ENCODE assay signal across 20 cellular contexts in the genomic region with DNA sequence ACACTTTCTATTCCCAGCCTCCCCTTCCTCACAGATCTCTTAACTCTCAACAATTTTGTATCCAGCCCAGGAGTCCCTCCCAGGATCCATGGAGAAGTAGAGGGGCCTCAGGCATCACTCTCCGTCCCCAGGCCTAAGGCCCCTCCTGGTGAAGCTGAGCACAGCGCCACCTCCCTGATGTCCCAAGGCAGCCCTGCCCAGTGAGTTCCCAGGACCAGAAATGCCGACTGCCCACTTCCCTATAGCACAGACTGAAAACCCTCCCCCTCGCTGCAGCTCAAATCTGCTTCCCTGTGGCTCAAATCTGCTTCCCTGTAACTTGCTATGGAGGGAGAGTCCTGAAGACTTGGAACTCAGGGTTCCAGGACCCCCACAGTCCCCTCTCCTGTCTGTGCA. TPM values are rescaled to one million over a fixed set of nuclear protein-coding genes. Genes with fewer than 3 reads are reported as not detected.
DNase-seq lines count a peak whose midpoint lies in the region; TF ChIP-seq lines count a peak whose summit lies in the region.
"Had no signal": no experiment of that assay in that cellular context is flagged by ENCODE, and none has a peak within 500 bp of the region (broad histone marks: within the 10 kb centered on the region; RNA-seq: fewer than 3 reads in every experiment).

No MANE protein-coding gene starts in this region.

- no peak overlapping the region for H3K9ac ChIP-seq in neuronal stem cell (ENCODE audit: low read depth, low read length, poor library complexity)

- intact Hi-C loops in A673 (cut with micrococcal nuclease; ENCODE audit: unreplicated experiment), result no loop called here

- H2AK5ac ChIP-seq in neuronal stem cell (ENCODE audit: low read depth, low read length), result peak overlapping the region; percentile 76

- no peak overlapping the region for H4K91ac ChIP-seq in neuronal stem cell (ENCODE audit: low read depth, low read length, poor library complexity)

- H3K23ac ChIP-seq in neuronal stem cell (ENCODE audit: low read depth, low read length, poor library complexity), result no peak overlapping the region

- H3K4me1 ChIP-seq in neuronal stem cell (ENCODE audit: control insufficient read depth in 2 of 2, insufficient read depth in 1 of 2, low read depth in 1 of 2, low read length in 2 of 2) (peaks cover 4 to 5% of the 10 kb centered on the region in 2 donors), A673 (ENCODE audit: insufficient read depth, low read length, poor library complexity, severe bottlenecking) (no peaks in the 10 kb centered on the region)
- H3K4me1 ChIP-seq: foreskin keratinocyte had no signal

- POLR2A ChIA-PET in A673 (lab: Charles Lee; ENCODE audit: low non-redundant PET), result no interaction called here

- no peaks in the 10 kb centered on the region for H3K27me3 ChIP-seq in WERI-Rb-1 (ENCODE audit: insufficient read depth, low read depth, severe bottlenecking)
- peaks cover 0 to 32% (median 0%) of the 10 kb centered on the region in 3 experiments for H3K27me3 ChIP-seq in neuronal stem cell (ENCODE audit: control insufficient read depth in 3 of 3, insufficient read depth in 3 of 3, low read depth in 1 of 3, low read length in 3 of 3)
- no peaks in the 10 kb centered on the region for H3K27me3 ChIP-seq in A673 (replicated peaks; ENCODE audit: insufficient read depth, low read depth, low read length, poor library complexity)
- H3K27me3 ChIP-seq: foreskin keratinocyte had no signal

- H3K4me3 ChIP-seq in WERI-Rb-1 (ENCODE audit: low read depth, low read length) (no peak overlapping the region), neuronal stem cell (ENCODE audit: low read length in 2 of 2) (no peak overlapping the region), A673 (ENCODE audit: low read depth, low read length, poor library complexity, severe bottlenecking) (no peak overlapping the region)

- H2BK15ac ChIP-seq in neuronal stem cell (ENCODE audit: low read length), result peak overlapping the region; percentile 11

- H3K9me3 ChIP-seq in WERI-Rb-1 (ENCODE audit: severe bottlenecking), result no peaks in the 10 kb centered on the region
- H3K9me3 ChIP-seq in neuronal stem cell (replicated peaks in 1 of 2; ENCODE audit: control insufficient read depth in 2 of 2, insufficient read depth in 1 of 2, low read depth in 1 of 2, low read length in 2 of 2), result no peaks in the 10 kb centered on the region
- H3K9me3 ChIP-seq in A673 (ENCODE audit: low read depth, low read length, poor library complexity, severe bottlenecking), result no peaks in the 10 kb centered on the region

- peak overlapping the region; percentile 75 for H4K8ac ChIP-seq in neuronal stem cell (ENCODE audit: low read depth, low read length)

- H2BK5ac ChIP-seq in neuronal stem cell (ENCODE audit: low read length), result peak overlapping the region; percentile 79

- BruUV-seq in A673 (replicated peaks; lab: Mats Ljungman, UMichigan), result no TSS peak

- H3K36me3 ChIP-seq in WERI-Rb-1 (no peaks in the 10 kb centered on the region; the same call in 1 of the 2 replicates), neuronal stem cell (replicated peaks in 1 of 2; ENCODE audit: control insufficient read depth in 2 of 2, insufficient read depth in 2 of 2, low read length in 2 of 2) (no peaks in the 10 kb centered on the region), A673 (ENCODE audit: insufficient read depth, low read length, poor library complexity, severe bottlenecking) (no peaks in the 10 kb centered on the region)

- DNase-seq in SIG-M5 treated with dmso at 0.1 percent for 504 hours (lab: John Stamatoyannopoulos, UW; ENCODE audit: unreplicated experiment) (peak; percentile 43), SIG-M5 (lab: John Stamatoyannopoulos, UW) (no peak), NCI-H69 (lab: John Stamatoyannopoulos, UW) (peak; percentile 85), WERI-Rb-1 (peak; percentile 87), neuronal stem cell (ENCODE audit: low spot score) (no peak), cerebellum (ENCODE audit: low spot score) (no peak), T-helper 9 cell (no peak), A673 (ENCODE audit: low spot score) (no peak)
- DNase-seq: activated CD4-positive, alpha-beta T cell treated with anti-CD3 and anti-CD28 coated beads, Interleukin-2, amount 10 ng/mL, durations not matched to agents 24 days and 14 days; activated CD8-positive, alpha-beta memory T cell treated with anti-CD3 and anti-CD28 coated beads, Interleukin-2, amount 50 U/mL, for 48 hours; activated naive CD4-positive, alpha-beta T cell treated with anti-CD3 and anti-CD28 coated beads for 36 hours; aorta; CD8-positive, alpha-beta T cell; foreskin keratinocyte; left ventricle myocardium superior; NCI-H2107; RPMI8226; stimulated activated naive CD8-positive, alpha-beta T cell treated with anti-CD3 and anti-CD28 coated beads, Interleukin-15, amount 100 ng/mL, for 72 hours; T-helper 17 cell had no signal

- peak; percentile 70 for TF ChIP-seq CTCF in WERI-Rb-1 (IDR thresholded peaks at IDR 0.05; ENCODE audit: low read depth, low read length)
- no peak for TF ChIP-seq CTCF in A673 (conservative IDR thresholded peaks at IDR 0.05; ENCODE audit: low read depth, low read length)

- H3K27ac ChIP-seq in WERI-Rb-1 (peak overlapping the region; percentile 95), neuronal stem cell (replicated peaks; ENCODE audit: low read length) (no peak overlapping the region), A673 (ENCODE audit: low read depth, low read length, poor library complexity, severe bottlenecking) (no peak overlapping the region)
- H3K27ac ChIP-seq: foreskin keratinocyte had no signal

- peak overlapping the region; percentile 25 for H3K14ac ChIP-seq in neuronal stem cell (ENCODE audit: low read length)

- no CpG with 5 or more reads among the region's 4 CpGs for WGBS in neuronal stem cell (ENCODE audit: extremely low coverage in 2 of 2, insufficient read length in 2 of 2, insufficient replicate concordance in 1 of 2), 2 donors

- H2BK12ac ChIP-seq in neuronal stem cell (ENCODE audit: low read length), result no peak overlapping the region

- H2BK120ac ChIP-seq in neuronal stem cell (ENCODE audit: low read depth, low read length), result no peak overlapping the region

- CTCF ChIA-PET in A673 (lab: Charles Lee), result no interaction called here

- H3K79me1 ChIP-seq in neuronal stem cell (ENCODE audit: low read depth, low read length), result no peaks in the 10 kb centered on the region

- no peak overlapping the region for H3K4me2 ChIP-seq in neuronal stem cell (ENCODE audit: insufficient read depth, low read length, poor library complexity, severe bottlenecking)

- no peak overlapping the region for H3K4ac ChIP-seq in neuronal stem cell (ENCODE audit: low read length)

- peak overlapping the region; percentile 86 for H3K18ac ChIP-seq in neuronal stem cell (ENCODE audit: low read length)

- H2AFZ ChIP-seq in neuronal stem cell (ENCODE audit: low read length), result peak overlapping the region; percentile 20

RNA-seq across cellular contexts. Expression of gene YKT6, which starts 35.6 kb away (rescaled TPM):
- polyA plus RNA-seq in neuronal stem cell (2013, experiment 1 of 2), result 71.1 TPM
- polyA plus RNA-seq in neuronal stem cell (2013, experiment 2 of 2), result 69.2 TPM
- total RNA-seq in cerebellum (43.4 TPM), A673 (2021) (126 and 140 TPM in 2 replicates)

RNA-seq across cellular contexts. Expression of gene GCK, which starts 47.1 kb away (rescaled TPM):
- 0.60 TPM for polyA plus RNA-seq in neuronal stem cell (2013, experiment 1 of 2)
- 0.46 TPM for polyA plus RNA-seq in neuronal stem cell (2013, experiment 2 of 2)
- 7.7 TPM for total RNA-seq in cerebellum
- total RNA-seq in A673 (2021), result not detected in 2 replicates
- total RNA-seq: osteocyte had no signal

Comparison
In these comparisons a context has a peak if more than half of its experiments do, and no peak if none do; other contexts are left out.
1. DNase-seq: peak in SIG-M5 treated with dmso at 0.1 percent for 504 hours (single experiment), NCI-H69 (single experiment) and WERI-Rb-1 (single experiment); none in SIG-M5 (single experiment), neuronal stem cell (single experiment), cerebellum (single experiment), T-helper 9 cell (single experiment) and A673 (single experiment).